8 cellular contexts compared by ENCODE assay signal in genomic region chr5:43555895-43556606, GRCh38. TPM values are rescaled to one million over a fixed set of nuclear protein-coding genes. Genes with fewer than 3 reads are reported as not detected.
DNase-seq lines count a peak whose midpoint lies in the region; ATAC-seq, FAIRE-seq and TF ChIP-seq lines count a peak whose summit lies in the region.

No MANE protein-coding gene starts in this region.

- intact Hi-C loops in activated CD8-positive, alpha-beta T cell treated with anti-CD3 and anti-CD28 coated beads for 36 hours (cut with micrococcal nuclease): loop anchor here (2.0 to 5.0 kb wide), 2 partner anchors 46 to 71 kb away; partner anchors contain the start of gene NNT
- intact Hi-C loops in endothelial cell of umbilical vein (cut with micrococcal nuclease): loop anchor here (1.0 to 2.0 kb wide), 5 partner anchors 41 to 605 kb away; partner anchors contain the start of genes C5orf34 and NNT

- peaks cover 5% of the 10 kb centered on the region for H3K36me3 Mint-ChIP-seq in activated CD8-positive, alpha-beta T cell treated with anti-CD3 and anti-CD28 coated beads for 36 hours (ENCODE audit: low read depth)
- H3K36me3 Mint-ChIP-seq in mesothelial cell of epicardium: no peaks in the 10 kb centered on the region

- peaks cover 3 to 9% of the 10 kb centered on the region in 2 experiments for H3K36me3 ChIP-seq in endothelial cell of umbilical vein (ENCODE audit: control insufficient read depth in 2 of 2, extremely low read depth in 1 of 2, insufficient read depth in 2 of 2, low read length in 2 of 2)

- peak overlapping the region; percentile 87 for H3K4me3 Mint-ChIP-seq in activated CD8-positive, alpha-beta T cell treated with anti-CD3 and anti-CD28 coated beads for 36 hours
- H3K4me3 Mint-ChIP-seq in mesothelial cell of epicardium: no peak overlapping the region

- peak overlapping the region; percentile 91 to 98 (median 96) for H3K4me3 ChIP-seq in endothelial cell of umbilical vein (replicated peaks in 1 of 3; ENCODE audit: insufficient read depth in 1 of 3, low read depth in 1 of 3, low read length in 3 of 3)

- TF ChIP-seq CTCF in activated CD8-positive, alpha-beta T cell treated with anti-CD3 and anti-CD28 coated beads for 36 hours (IDR thresholded peaks at IDR 0.05): no peak
- TF ChIP-seq CTCF in endothelial cell of umbilical vein (IDR thresholded peaks at IDR 0.05; ENCODE audit: extremely low read depth in 1 of 2, insufficient read depth in 1 of 2, low read depth in 1 of 2, low read length in 2 of 2): no peak
- no peak for TF ChIP-seq CTCF in mesothelial cell of epicardium (IDR thresholded peaks at IDR 0.05; ENCODE audit: unreplicated experiment)

- no TSS peak for BruUV-seq in endothelial cell of umbilical vein (replicated peaks; lab: Mats Ljungman, UMichigan)

- no peaks in the 10 kb centered on the region for H3K9me3 Mint-ChIP-seq in activated CD8-positive, alpha-beta T cell treated with anti-CD3 and anti-CD28 coated beads for 36 hours
- H3K9me3 Mint-ChIP-seq in mesothelial cell of epicardium: no peaks in the 10 kb centered on the region

- peaks cover 53% of the 10 kb centered on the region for H3K79me2 ChIP-seq in endothelial cell of umbilical vein (ENCODE audit: control insufficient read depth, insufficient read depth, low read length)

- H3K4me1 Mint-ChIP-seq in activated CD8-positive, alpha-beta T cell treated with anti-CD3 and anti-CD28 coated beads for 36 hours (ENCODE audit: low read depth): peaks cover 18% of the 10 kb centered on the region
- peaks cover 8% of the 10 kb centered on the region for H3K4me1 Mint-ChIP-seq in mesothelial cell of epicardium

- dilution Hi-C loops in endothelial cell of umbilical vein (cut with MboI; ENCODE audit: extremely low pct_ligation_motif_present, low sequenced_read_pairs): no loop called here

- peak; percentile 30 for ATAC-seq in GM18505 (IDR thresholded peaks at IDR 0.05; ENCODE audit: unreplicated experiment)
- ATAC-seq in HG02981 (IDR thresholded peaks at IDR 0.05; ENCODE audit: unreplicated experiment): peak; percentile 14
- ATAC-seq in activated CD8-positive, alpha-beta T cell treated with anti-CD3 and anti-CD28 coated beads for 36 hours: peak; percentile 4
- ATAC-seq in HG02798 (IDR thresholded peaks at IDR 0.05; ENCODE audit: poor library complexity, unreplicated experiment): no peak

- peak; percentile 31 for FAIRE-seq in endothelial cell of umbilical vein (lab: Jason Lieb, UNC)

- POLR2A ChIA-PET in activated CD8-positive, alpha-beta T cell treated with anti-CD3 and anti-CD28 coated beads for 36 hours (lab: Charles Lee): interaction anchor here (0.7 to 3.1 kb wide), 8 partner anchors 12 to 72 kb away, joined by 3 to 14 read pairs (median 3); partner anchors contain the start of genes C5orf34, NNT and TMEM267
- POLR2A ChIA-PET in endothelial cell of umbilical vein (lab: Charles Lee): interaction anchor here (0.8 kb wide), 1 partner anchor 46 kb away, joined by 4 read pairs; the partner anchor contains the start of gene NNT

- H3K27ac ChIP-seq in endothelial cell of umbilical vein (ENCODE audit: insufficient read depth, low read depth, low read length): peak overlapping the region; percentile 73

- CTCF ChIA-PET in activated CD8-positive, alpha-beta T cell treated with anti-CD3 and anti-CD28 coated beads for 36 hours (lab: Charles Lee): interaction anchor here (2.4 to 3.6 kb wide), 2 partner anchors 15 to 53 kb away, joined by 5 to 16 read pairs; no protein-coding TSS in a partner anchor
- CTCF ChIA-PET in endothelial cell of umbilical vein (lab: Charles Lee): interaction anchor here (1.0 to 3.6 kb wide), 8 partner anchors 11 to 75 kb away, joined by 3 to 17 read pairs (median 6); partner anchors contain the start of genes NNT and TMEM267

- H4K20me1 ChIP-seq in endothelial cell of umbilical vein (replicated peaks; ENCODE audit: control insufficient read depth, extremely low read depth, insufficient read depth, low read length): peaks cover 5% of the 10 kb centered on the region

- H3K9ac ChIP-seq in endothelial cell of umbilical vein (replicated peaks; ENCODE audit: extremely low read depth, insufficient read depth, low read length): peak overlapping the region; percentile 93

- TF ChIP-seq POLR2A in GM18505 (IDR thresholded peaks at IDR 0.05; ENCODE audit: borderline replicate concordance, extremely low read depth, insufficient read depth, insufficient read length) (no peak), endothelial cell of umbilical vein (IDR thresholded peaks at IDR 0.05; ENCODE audit: low read depth, low read length) (peak; percentile 53)

- no peaks in the 10 kb centered on the region for H3K27me3 Mint-ChIP-seq in activated CD8-positive, alpha-beta T cell treated with anti-CD3 and anti-CD28 coated beads for 36 hours
- no peaks in the 10 kb centered on the region for H3K27me3 Mint-ChIP-seq in mesothelial cell of epicardium (ENCODE audit: low read depth)

- H3K27ac Mint-ChIP-seq in activated CD8-positive, alpha-beta T cell treated with anti-CD3 and anti-CD28 coated beads for 36 hours: peak overlapping the region; percentile 89
- H3K27ac Mint-ChIP-seq in mesothelial cell of epicardium: peak overlapping the region; percentile 99

- H2AFZ ChIP-seq in endothelial cell of umbilical vein (ENCODE audit: low read depth, low read length): peak overlapping the region; percentile 90

- DNase-seq in NCI-H345 (lab: John Stamatoyannopoulos, UW) (peak; percentile 39), endothelial cell of umbilical vein (ENCODE audit: low read depth, low spot score) (peak; percentile 67), mesothelial cell of epicardium (ENCODE audit: low spot score in 2 of 2, unreplicated experiment in 2 of 2) (peak; percentile 43 to 78)
- peak; percentile 52 for DNase-seq in activated CD8-positive, alpha-beta T cell treated with anti-CD3 and anti-CD28 coated beads for 36 hours
- peak; percentile 12 to 15 for DNase-seq in stimulated activated CD8-positive, alpha-beta memory T cell treated with anti-CD3 and anti-CD28 coated beads, Interleukin-15, amount 100 ng/mL, for 48 hours (ENCODE audit: low read depth in 2 of 2)

- peaks cover 25% of the 10 kb centered on the region for H3K4me1 ChIP-seq in endothelial cell of umbilical vein (ENCODE audit: control insufficient read depth, extremely low read depth, insufficient read depth, low read length)

- H3K9me1 ChIP-seq in endothelial cell of umbilical vein (replicated peaks; ENCODE audit: control insufficient read depth, extremely low read depth, insufficient read depth, low read length): no peaks in the 10 kb centered on the region

- peak overlapping the region; percentile 93 for H3K4me2 ChIP-seq in endothelial cell of umbilical vein (ENCODE audit: insufficient read depth, low read length)

- peaks cover 1 to 3% of the 10 kb centered on the region in 2 experiments for H3K27me3 ChIP-seq in endothelial cell of umbilical vein (ENCODE audit: control insufficient read depth in 2 of 2, insufficient read depth in 2 of 2, low read length in 2 of 2)

- no peaks in the 10 kb centered on the region for H3K9me3 ChIP-seq in endothelial cell of umbilical vein (replicated peaks; ENCODE audit: control insufficient read depth, insufficient read depth, low read length)

TF ChIP-seq in endothelial cell of umbilical vein, 7 proteins besides CTCF, POLR2A, EP300 and RAD21 (continues in another document):
- TF ChIP-seq POLR2AphosphoS5 (IDR thresholded peaks at IDR 0.05; ENCODE audit: insufficient read depth, low read depth, low read length): no peak
- no peak for TF ChIP-seq MYC (IDR thresholded peaks at IDR 0.05; ENCODE audit: low read depth, low read length)
- no peak for TF ChIP-seq MAX (IDR thresholded peaks at IDR 0.05; ENCODE audit: insufficient read depth, insufficient read length)

RNA-seq across cellular contexts. Expression of gene PAIP1, which starts 0.8 kb away (rescaled TPM):
- total RNA-seq in activated CD8-positive, alpha-beta T cell treated with anti-CD3 and anti-CD28 coated beads for 36 hours: 10 to 100 TPM; 43.6 to 44.6 TPM
- 81.6 and 90.1 TPM in 2 replicates for total RNA-seq in endothelial cell of umbilical vein
- 65.3 and 69.1 TPM in 2 replicates for polyA plus RNA-seq in endothelial cell of umbilical vein
- polyA plus RNA-seq in endothelial cell of umbilical vein (2011; cell fraction: cytosol; rRNA removed): 79.2 and 93.5 TPM in 2 replicates
- polyA plus RNA-seq in endothelial cell of umbilical vein (2011; cell fraction: nucleus; rRNA removed): 47.3 and 49.7 TPM in 2 replicates
- 62.1 and 83.9 TPM in 2 replicates for polyA plus RNA-seq in endothelial cell of umbilical vein (2012)
- 54.9 and 57.6 TPM in 2 replicates for polyA minus RNA-seq in endothelial cell of umbilical vein
- polyA minus RNA-seq in endothelial cell of umbilical vein (2011; cell fraction: cytosol; rRNA and poly(A)+ RNA removed): 88.5 TPM
- polyA minus RNA-seq in endothelial cell of umbilical vein (2011; cell fraction: nucleus; rRNA and poly(A)+ RNA removed): 19.9 and 35.9 TPM in 2 replicates
- total RNA-seq in mesothelial cell of epicardium: 97.9 to 109 TPM (median 103 TPM) in 3 replicates

RNA-seq across cellular contexts. Expression of gene C5orf34, which starts 41.1 kb away (rescaled TPM):
- 10 to 100 TPM in 1 of 2 experiments, 1 to 10 TPM in 1; 9.1 to 10.5 TPM for total RNA-seq in activated CD8-positive, alpha-beta T cell treated with anti-CD3 and anti-CD28 coated beads for 36 hours
- total RNA-seq in endothelial cell of umbilical vein (5.0 and 6.5 TPM in 2 replicates), mesothelial cell of epicardium (3.3 to 5.5 TPM (median 4.1 TPM) in 3 replicates)
- 2.1 and 2.2 TPM in 2 replicates for polyA plus RNA-seq in endothelial cell of umbilical vein
- 2.8 and 3.7 TPM in 2 replicates for polyA plus RNA-seq in endothelial cell of umbilical vein (2011; cell fraction: cytosol; rRNA removed)
- polyA plus RNA-seq in endothelial cell of umbilical vein (2011; cell fraction: nucleus; rRNA removed): 8.8 and 12.9 TPM in 2 replicates
- polyA plus RNA-seq in endothelial cell of umbilical vein (2012): 2.6 and 5.3 TPM in 2 replicates
- polyA minus RNA-seq in endothelial cell of umbilical vein: 2.9 and 5.3 TPM in 2 replicates
- polyA minus RNA-seq in endothelial cell of umbilical vein (2011; cell fraction: cytosol; rRNA and poly(A)+ RNA removed): 12.3 TPM
- 4.4 and 10.0 TPM in 2 replicates for polyA minus RNA-seq in endothelial cell of umbilical vein (2011; cell fraction: nucleus; rRNA and poly(A)+ RNA removed)

RNA-seq across cellular contexts. Expression of gene NNT, which starts 46.9 kb away (rescaled TPM):
- total RNA-seq in activated CD8-positive, alpha-beta T cell treated with anti-CD3 and anti-CD28 coated beads for 36 hours: 10 to 100 TPM; 72.0 to 78.4 TPM
- total RNA-seq in endothelial cell of umbilical vein (75.6 and 82.5 TPM in 2 replicates), mesothelial cell of epicardium (65.7 to 68.7 TPM (median 66.0 TPM) in 3 replicates)
- 34.3 and 38.2 TPM in 2 replicates for polyA plus RNA-seq in endothelial cell of umbilical vein
- 25.8 and 26.8 TPM in 2 replicates for polyA plus RNA-seq in endothelial cell of umbilical vein (2011; cell fraction: cytosol; rRNA removed)
- polyA plus RNA-seq in endothelial cell of umbilical vein (2011; cell fraction: nucleus; rRNA removed): 57.8 and 62.0 TPM in 2 replicates
- polyA plus RNA-seq in endothelial cell of umbilical vein (2012): 35.9 and 37.9 TPM in 2 replicates
- polyA minus RNA-seq in endothelial cell of umbilical vein: 124 TPM in 2 replicates
- polyA minus RNA-seq in endothelial cell of umbilical vein (2011; cell fraction: cytosol; rRNA and poly(A)+ RNA removed): 42.3 TPM
- polyA minus RNA-seq in endothelial cell of umbilical vein (2011; cell fraction: nucleus; rRNA and poly(A)+ RNA removed): 68.4 and 82.6 TPM in 2 replicates

Comparison
In these comparisons a context has a peak if more than half of its experiments do, and no peak if none do; other contexts are left out.
1. DNase-seq: peak in every context shown above with its lines; median percentile 67 in endothelial cell of umbilical vein; 60 in mesothelial cell of epicardium; 52 in activated CD8-positive, alpha-beta T cell treated with anti-CD3 and anti-CD28 coated beads for 36 hours; 39 in NCI-H345; 14 in stimulated activated CD8-positive, alpha-beta memory T cell treated with anti-CD3 and anti-CD28 coated beads, Interleukin-15, amount 100 ng/mL, for 48 hours.